Comparison of ENCODE assay signal across 30 cellular contexts in the genomic region with DNA sequence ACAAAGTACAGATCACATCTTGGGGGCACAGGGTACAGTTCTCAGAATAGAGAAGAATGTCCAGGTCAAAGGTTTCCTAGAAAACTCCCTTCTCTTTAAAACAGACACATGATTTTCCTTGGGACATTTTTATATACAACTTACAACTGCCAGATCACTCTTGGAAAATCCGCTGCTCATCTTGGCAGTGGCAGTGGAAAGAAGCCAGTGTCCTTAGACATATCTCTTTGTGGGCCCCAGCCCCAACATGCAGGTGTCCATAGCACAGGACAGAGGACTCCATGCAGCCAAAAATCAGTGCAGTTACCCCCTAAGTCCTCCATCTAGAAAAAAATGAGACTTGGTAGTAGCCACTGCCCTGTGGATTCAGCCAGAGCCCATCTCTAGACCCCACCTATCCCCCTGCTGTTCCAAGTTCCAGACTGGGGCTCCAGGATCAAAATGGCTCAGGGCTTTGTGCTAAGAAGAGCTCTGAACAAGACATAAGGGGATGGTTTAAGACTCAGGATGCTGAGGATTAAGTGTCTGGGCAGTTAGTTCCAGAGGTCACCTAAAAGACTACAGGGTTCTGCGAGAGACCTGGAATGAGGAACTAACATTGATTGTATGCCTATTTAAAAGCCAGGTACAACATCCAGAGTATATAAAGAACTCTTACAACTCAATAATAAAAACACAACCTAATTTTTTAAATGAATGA. TPM values are rescaled to one million over a fixed set of nuclear protein-coding genes. Genes with fewer than 3 reads are reported as not detected.
A peak's percentile ranks its signal among the peaks of the same experiment; 100 is the strongest.
DNase-seq lines count a peak whose midpoint lies in the region; ATAC-seq, FAIRE-seq and TF ChIP-seq lines count a peak whose summit lies in the region.
"Had no signal": no experiment of that assay in that cellular context is flagged by ENCODE, and none has a peak within 500 bp of the region (broad histone marks: within the 10 kb centered on the region; RNA-seq: fewer than 3 reads in every experiment).

No MANE protein-coding gene starts in this region.

- no TSS peak for BruUV-seq in MCF 10A (replicated peaks; lab: Mats Ljungman, UMichigan)

- H3K4me3 Mint-ChIP-seq in MCF 10A (ENCODE audit: unreplicated experiment), result no peak overlapping the region
- H3K4me3 Mint-ChIP-seq: activated CD4-positive, alpha-beta T cell treated with anti-CD3 and anti-CD28 coated beads, Interleukin-2, amount 10 ng/mL, durations not matched to agents 24 days and 14 days; activated naive CD4-positive, alpha-beta T cell treated with anti-CD3 and anti-CD28 coated beads, Interleukin-2, amount 10 ng/mL, durations not matched to agents 7 days and 5 days; activated T-cell treated with anti-CD3 and anti-CD28 coated beads, Interleukin-2, amount 50 U/mL, for 72 hours; B cell; dendritic cell treated with granulocyte-macrophage colony-stimulating factor and Interleukin-4, amounts not matched to agents 40 ng/mL and 50 ng/mL, for 4 days; neural progenitor cell had no signal

- H3K4me1 Mint-ChIP-seq in MCF 10A (ENCODE audit: insufficient read depth, unreplicated experiment), result peaks cover 54% of the 10 kb centered on the region

- DNase-seq in MCF 10A (ENCODE audit: unreplicated experiment) (no peak), breast epithelium (ENCODE audit: low spot score in 2 of 2) (no peak), left colon (no peak), esophagus squamous epithelium (lab: John Stamatoyannopoulos, UW) (no peak), GM12891 (ENCODE audit: insufficient read length, low spot score) (no peak), iPS-NIHi7 (ENCODE audit: extremely low spot score) (no peak)
- DNase-seq: activated CD4-positive, alpha-beta T cell treated with anti-CD3 and anti-CD28 coated beads, Interleukin-2, amount 10 ng/mL, durations not matched to agents 24 days and 14 days; activated naive CD4-positive, alpha-beta T cell treated with anti-CD3 and anti-CD28 coated beads, Interleukin-2, amount 10 ng/mL, durations not matched to agents 7 days and 5 days; activated T-cell treated with anti-CD3 and anti-CD28 coated beads, Interleukin-2, amount 50 U/mL, for 72 hours; amniotic stem cell; islet precursor cell; NCI-H1092; NCI-H1694 treated with DMSO at 0.1 percent for 48 hours; NCI-H2171 treated with DMSO at 0.1 percent for 48 hours; NCI-H510A treated with DMSO at 0.1 percent for 48 hours; PC-9; SHP77 treated with DMSO at 0.1 percent for 48 hours; stimulated activated CD4-positive, alpha-beta T cell treated with anti-CD3 and anti-CD28 coated beads, Interleukin-1b, Interleukin-23, amount 100 ng/mL, for 48 hours; stimulated activated CD8-positive, alpha-beta memory T cell treated with anti-CD3 and anti-CD28 coated beads, Interleukin-4, amount 100 ng/mL, for 48 hours; transverse colon had no signal

- no peaks in the 10 kb centered on the region for H3K27me3 Mint-ChIP-seq in MCF 10A (ENCODE audit: insufficient read depth, unreplicated experiment)
- H3K27me3 Mint-ChIP-seq: activated CD4-positive, alpha-beta T cell treated with anti-CD3 and anti-CD28 coated beads, Interleukin-2, amount 10 ng/mL, durations not matched to agents 24 days and 14 days; B cell; dendritic cell treated with granulocyte-macrophage colony-stimulating factor and Interleukin-4, amounts not matched to agents 40 ng/mL and 50 ng/mL, for 4 days; IgD-negative memory B cell had no signal

- CTCF ChIA-PET in MCF 10A (lab: Yijun Ruan, JAX), result no interaction called here

- H3K9ac ChIP-seq in skeletal muscle tissue (ENCODE audit: low read depth in 1 of 3, low read length in 3 of 3), result no peak overlapping the region
- H3K9ac ChIP-seq: neural progenitor cell had no signal

- H3K4me3 ChIP-seq in breast epithelium, result no peak overlapping the region
- no peak overlapping the region for H3K4me3 ChIP-seq in skeletal muscle tissue (ENCODE audit: low read length in 3 of 3)
- no peak overlapping the region for H3K4me3 ChIP-seq in esophagus squamous epithelium
- H3K4me3 ChIP-seq: lung, neural progenitor cell, PC-9, prostate gland, smooth muscle cell, transverse colon had no signal

- H3K27me3 ChIP-seq in breast epithelium (no peaks in the 10 kb centered on the region), skeletal muscle tissue (ENCODE audit: control insufficient read depth in 3 of 3, insufficient read depth in 3 of 3, low read length in 3 of 3) (no peaks in the 10 kb centered on the region), esophagus squamous epithelium (no peaks in the 10 kb centered on the region)
- H3K27me3 ChIP-seq: neural progenitor cell, transverse colon had no signal

- peak overlapping the region; percentile 80 for H3K27ac Mint-ChIP-seq in MCF 10A (ENCODE audit: low read depth, unreplicated experiment)
- H3K27ac Mint-ChIP-seq: activated CD4-positive, alpha-beta T cell treated with anti-CD3 and anti-CD28 coated beads, Interleukin-2, amount 10 ng/mL, durations not matched to agents 24 days and 14 days; activated naive CD4-positive, alpha-beta T cell treated with anti-CD3 and anti-CD28 coated beads, Interleukin-2, amount 10 ng/mL, durations not matched to agents 7 days and 5 days; activated T-cell treated with anti-CD3 and anti-CD28 coated beads, Interleukin-2, amount 50 U/mL, for 72 hours; B cell; dendritic cell treated with granulocyte-macrophage colony-stimulating factor and Interleukin-4, amounts not matched to agents 40 ng/mL and 50 ng/mL, for 4 days; neural progenitor cell had no signal

- H3K27ac ChIP-seq in breast epithelium (no peak overlapping the region), angular gyrus (ENCODE audit: low read depth, low read length) (peak overlapping the region; percentile 8), skeletal muscle tissue (ENCODE audit: low read depth, low read length) (peak overlapping the region; percentile 7), esophagus squamous epithelium (no peak overlapping the region)
- H3K27ac ChIP-seq: neural progenitor cell, PC-9, prostate gland, transverse colon had no signal

- TF ChIP-seq POLR2A in breast epithelium (IDR thresholded peaks at IDR 0.05) (no peak), esophagus squamous epithelium (IDR thresholded peaks at IDR 0.05) (no peak), GM12891 (IDR thresholded peaks at IDR 0.05; ENCODE audit: low read depth, low read length) (no peak)

- no peak for TF ChIP-seq CTCF in MCF 10A (IDR thresholded peaks at IDR 0.05; ENCODE audit: unreplicated experiment)
- no peak for TF ChIP-seq CTCF in breast epithelium (IDR thresholded peaks at IDR 0.05)
- no peak for TF ChIP-seq CTCF in esophagus squamous epithelium (IDR thresholded peaks at IDR 0.05)

- no peak for FAIRE-seq in GM12891 (lab: Jason Lieb, UNC)
- FAIRE-seq: H54 had no signal

- ATAC-seq in left colon, result peak; percentile 30
- ATAC-seq: activated T-cell treated with anti-CD3 and anti-CD28 coated beads, Interleukin-2, amount 50 U/mL, for 72 hours had no signal

- no peaks in the 10 kb centered on the region for H3K9me3 Mint-ChIP-seq in MCF 10A (ENCODE audit: unreplicated experiment)
- H3K9me3 Mint-ChIP-seq: activated CD4-positive, alpha-beta T cell treated with anti-CD3 and anti-CD28 coated beads, Interleukin-2, amount 10 ng/mL, durations not matched to agents 24 days and 14 days; activated naive CD4-positive, alpha-beta T cell treated with anti-CD3 and anti-CD28 coated beads, Interleukin-2, amount 10 ng/mL, durations not matched to agents 7 days and 5 days; activated T-cell treated with anti-CD3 and anti-CD28 coated beads, Interleukin-2, amount 50 U/mL, for 72 hours; dendritic cell treated with granulocyte-macrophage colony-stimulating factor and Interleukin-4, amounts not matched to agents 40 ng/mL and 50 ng/mL, for 4 days; IgD-negative memory B cell; neural progenitor cell had no signal

- H3K4me1 ChIP-seq in breast epithelium (peaks cover 0 to 6% of the 10 kb centered on the region in 2 donors), skeletal muscle tissue (ENCODE audit: control insufficient read depth in 3 of 3, insufficient read depth in 3 of 3, low read length in 3 of 3) (peaks cover 47 to 85% (median 77%) of the 10 kb centered on the region in 3 donors), esophagus squamous epithelium (peaks cover 3 to 74% (median 28%) of the 10 kb centered on the region in 3 donors)

- H3K36me3 ChIP-seq in breast epithelium (no peaks in the 10 kb centered on the region), skeletal muscle tissue (ENCODE audit: control insufficient read depth in 3 of 3, insufficient read depth in 3 of 3, low read length in 3 of 3) (no peaks in the 10 kb centered on the region), esophagus squamous epithelium (peaks cover 0 to 6% (median 0%) of the 10 kb centered on the region in 3 donors)
- H3K36me3 ChIP-seq: neural progenitor cell, prostate gland, transverse colon had no signal

- H3K9me3 ChIP-seq in breast epithelium (no peaks in the 10 kb centered on the region), skeletal muscle tissue (ENCODE audit: control insufficient read depth in 3 of 3, low read length in 3 of 3) (no peaks in the 10 kb centered on the region), esophagus squamous epithelium (no peaks in the 10 kb centered on the region)
- H3K9me3 ChIP-seq: prostate gland, transverse colon had no signal

- POLR2A ChIA-PET in MCF 10A (lab: Yijun Ruan, JAX), result no interaction called here

- H3K36me3 Mint-ChIP-seq in MCF 10A (ENCODE audit: insufficient read depth, unreplicated experiment), result peaks cover 42% of the 10 kb centered on the region

- intact Hi-C loops in MCF 10A (cut with micrococcal nuclease) (no loop called here), breast epithelium (cut with DNase I; ENCODE audit: low total_unique reads) (no loop called here), left colon (cut with DNase I, micrococcal nuclease) (no loop called here), esophagus squamous epithelium (cut with DNase I) (no loop called here)

- WGBS in esophagus squamous epithelium, 2 donors, result 69 to 81% methylated on average over 2 of the region's 2 CpGs

TF ChIP-seq in GM12891, 5 proteins besides CTCF, POLR2A, EP300 and RAD21:
- TF ChIP-seq TAF1 (IDR thresholded peaks at IDR 0.05; ENCODE audit: low read depth, low read length), result no peak
- TF ChIP-seq POLR2AphosphoS5 (IDR thresholded peaks at IDR 0.05; ENCODE audit: low read depth, low read length), result no peak
- no peak for TF ChIP-seq PAX5 (IDR thresholded peaks at IDR 0.05; ENCODE audit: insufficient read depth, low read length, severe bottlenecking)
- TF ChIP-seq POU2F2 (IDR thresholded peaks at IDR 0.05; ENCODE audit: low read depth, low read length), result no peak
- TF ChIP-seq SPI1 (IDR thresholded peaks at IDR 0.05; ENCODE audit: low read depth, low read length), result no peak

RNA-seq across cellular contexts. Expression of gene HIPK2, which starts 34.4 kb away (rescaled TPM):
- total RNA-seq in MCF 10A (2022), result 64.3 and 93.9 TPM in 2 replicates
- 10 to 100 TPM; 26.4 to 31.8 (median 31.1) TPM for total RNA-seq in breast epithelium
- 10 to 100 TPM; 36.4 to 37.8 TPM for total RNA-seq in left colon
- total RNA-seq in skeletal muscle tissue, result 5.7 TPM
- total RNA-seq in esophagus squamous epithelium, result 10 to 100 TPM; 17.8 to 37.9 (median 29.3) TPM
- 14.2 TPM for polyA plus RNA-seq in GM12891 (2012; ENCODE audit: low read depth, missing spikeins)

Comparison
In these comparisons a context has a peak if more than half of its experiments do, and no peak if none do; other contexts are left out.
1. H3K27ac ChIP-seq: peak in angular gyrus (single experiment) and skeletal muscle tissue (single experiment); none in breast epithelium (0 of 2) and esophagus squamous epithelium (0 of 4).